Comparison of ENCODE assay signal across 39 cellular contexts in genomic region chr11:4541071-4541470, GRCh38. TPM values are rescaled to one million over a fixed set of nuclear protein-coding genes. Genes with fewer than 3 reads are reported as not detected.
"Had no signal": no experiment of that assay in that cellular context is flagged by ENCODE, and none has a peak within 500 bp of the region (broad histone marks: within the 10 kb centered on the region; RNA-seq: fewer than 3 reads in every experiment).

No MANE protein-coding gene starts in this region.

- H3K36me3 ChIP-seq: adrenal gland, ascending aorta, brain microvascular endothelial cell, breast epithelium, cardiac muscle cell had no signal

- DNase-seq: activated effector memory CD4-positive, alpha-beta T cell treated with anti-CD3 and anti-CD28 coated beads, Interleukin-2, amount 50 U/mL, for 16 hours; activated effector memory CD4-positive, alpha-beta T cell treated with Interleukin-2 at 50 U/mL for 16 hours; activated gamma-delta T cell; activated gamma-delta T cell treated with Interleukin-2 at 50 U/mL for 16 hours; activated naive CD4-positive, alpha-beta T cell; activated naive CD4-positive, alpha-beta T cell treated with anti-CD3 and anti-CD28 coated beads for 36 hours; activated naive CD4-positive, alpha-beta T cell treated with anti-CD3 and anti-CD28 coated beads, Interleukin-2, amount 10 ng/mL, durations not matched to agents 7 days and 5 days; activated naive CD4-positive, alpha-beta T cell treated with anti-CD3 and anti-CD28 coated beads, Interleukin-2, amount 50 U/mL, for 16 hours; activated naive CD4-positive, alpha-beta T cell treated with Interleukin-2 at 50 U/mL for 16 hours; activated naive CD8-positive, alpha-beta T cell treated with anti-CD3 and anti-CD28 coated beads for 36 hours; activated naive CD8-positive, alpha-beta T cell treated with anti-CD3 and anti-CD28 coated beads, Interleukin-2, amount 10 ng/mL, durations not matched to agents 7 days and 5 days; activated naive CD8-positive, alpha-beta T cell treated with anti-CD3 and anti-CD28 coated beads, Interleukin-2, amount 50 U/mL, for 24 hours; activated T-cell treated with anti-CD3 and anti-CD28 coated beads for 4 hours; activated T-cell treated with anti-CD3 and anti-CD28 coated beads, Interleukin-2, amount 50 U/mL, for 1 hour; activated T-cell treated with anti-CD3 and anti-CD28 coated beads, Interleukin-2, amount 50 U/mL, for 24 hours; activated T-cell treated with anti-CD3 and anti-CD28 coated beads, Interleukin-2, amount 50 U/mL, for 4 hours; activated T-cell treated with anti-CD3 and anti-CD28 coated beads, Interleukin-2, amount 50 U/mL, for 48 hours; activated T-cell treated with anti-CD3 and anti-CD28 coated beads, Interleukin-2, amount 50 U/mL, for 72 hours; adrenal gland; amniotic stem cell; amygdala; anterior cingulate cortex; aorta; body of pancreas; brain microvascular endothelial cell; caudate nucleus; central memory CD4-positive, alpha-beta T cell; cerebellar nuclear complex had no signal

- H3K9me3 ChIP-seq: adrenal gland, ascending aorta, body of pancreas, breast epithelium had no signal

- H3K27ac ChIP-seq: adrenal gland, ascending aorta, body of pancreas, brain microvascular endothelial cell, breast epithelium, cardiac muscle cell had no signal

- H3K4me3 ChIP-seq: adrenal gland, ascending aorta, body of pancreas, breast epithelium, cardiac muscle cell had no signal

- H3K4me1 ChIP-seq: adrenal gland, ascending aorta, body of pancreas, breast epithelium had no signal

- H3K27me3 ChIP-seq: adrenal gland, ascending aorta, body of pancreas, brain microvascular endothelial cell, breast epithelium had no signal

RNA-seq across cellular contexts. Expression of gene OR52M1, which starts 3.9 kb away (rescaled TPM):
- total RNA-seq: activated naive CD4-positive, alpha-beta T cell treated with anti-CD3 and anti-CD28 coated beads for 36 hours; activated naive CD4-positive, alpha-beta T cell treated with anti-CD3 and anti-CD28 coated beads, Interleukin-2, amount 50 U/mL, for 72 hours; activated naive CD8-positive, alpha-beta T cell treated with anti-CD3 and anti-CD28 coated beads for 36 hours; activated naive CD8-positive, alpha-beta T cell treated with anti-CD3 and anti-CD28 coated beads, Interleukin-2, amount 10 ng/mL, durations not matched to agents 7 days and 5 days; activated T-cell treated with anti-CD3 and anti-CD28 coated beads, Interleukin-2, amount 50 U/mL, for 4 hours; activated T-cell treated with anti-CD3 and anti-CD28 coated beads, Interleukin-2, amount 50 U/mL, for 72 hours; activated T-helper 1 cell treated with anti-CD3 and anti-CD28 coated beads, Interleukin-12 subunit alpha, Interleukin-12 subunit beta, Interleukin-2, Interleukin-4 antibody, amounts not matched to agents 30 ng/mL and 10 ng/mL and 1 ng/mL, durations not matched to agents 14 hours and 24 hours and 36 hours; activated T-helper 17 cell treated with anti-CD3 and anti-CD28 coated beads, Interleukin-2, amount 50 U/mL, for 72 hours; activated T-helper 2 cell treated with anti-CD3 and anti-CD28 coated beads, Interferon-gamma antibody, Interleukin-2, Interleukin-4, amounts not matched to agents 10 μg/mL and 5 μg/mL and 100 μg/mL, durations not matched to agents 14 hours and 24 hours and 36 hours; adrenal gland; aorta; ascending aorta; astrocyte; body of pancreas; breast epithelium; bronchial epithelial cell; cardiac muscle cell; cardiac septum had no signal
- polyA plus RNA-seq: adipose tissue, adrenal gland, aorta, cardiac muscle cell had no signal

RNA-seq across cellular contexts. Expression of gene OR52I2, which starts 40.5 kb away (rescaled TPM):
- total RNA-seq: activated naive CD4-positive, alpha-beta T cell treated with anti-CD3 and anti-CD28 coated beads for 36 hours; activated naive CD4-positive, alpha-beta T cell treated with anti-CD3 and anti-CD28 coated beads, Interleukin-2, amount 50 U/mL, for 72 hours; activated naive CD8-positive, alpha-beta T cell treated with anti-CD3 and anti-CD28 coated beads for 36 hours; activated naive CD8-positive, alpha-beta T cell treated with anti-CD3 and anti-CD28 coated beads, Interleukin-2, amount 10 ng/mL, durations not matched to agents 7 days and 5 days; activated T-cell treated with anti-CD3 and anti-CD28 coated beads, Interleukin-2, amount 50 U/mL, for 4 hours; activated T-cell treated with anti-CD3 and anti-CD28 coated beads, Interleukin-2, amount 50 U/mL, for 72 hours; activated T-helper 1 cell treated with anti-CD3 and anti-CD28 coated beads, Interleukin-12 subunit alpha, Interleukin-12 subunit beta, Interleukin-2, Interleukin-4 antibody, amounts not matched to agents 30 ng/mL and 10 ng/mL and 1 ng/mL, durations not matched to agents 14 hours and 24 hours and 36 hours; activated T-helper 17 cell treated with anti-CD3 and anti-CD28 coated beads, Interleukin-2, amount 50 U/mL, for 72 hours; activated T-helper 2 cell treated with anti-CD3 and anti-CD28 coated beads, Interferon-gamma antibody, Interleukin-2, Interleukin-4, amounts not matched to agents 10 μg/mL and 5 μg/mL and 100 μg/mL, durations not matched to agents 14 hours and 24 hours and 36 hours; adrenal gland; aorta; ascending aorta; astrocyte; body of pancreas; breast epithelium; bronchial epithelial cell; cardiac muscle cell; cardiac septum had no signal
- polyA plus RNA-seq: adipose tissue, adrenal gland, aorta had no signal

RNA-seq across cellular contexts. Expression of gene OR52I1, which starts 52.8 kb away (rescaled TPM):
- total RNA-seq: activated naive CD4-positive, alpha-beta T cell treated with anti-CD3 and anti-CD28 coated beads for 36 hours; activated naive CD4-positive, alpha-beta T cell treated with anti-CD3 and anti-CD28 coated beads, Interleukin-2, amount 50 U/mL, for 72 hours; activated naive CD8-positive, alpha-beta T cell treated with anti-CD3 and anti-CD28 coated beads for 36 hours; activated naive CD8-positive, alpha-beta T cell treated with anti-CD3 and anti-CD28 coated beads, Interleukin-2, amount 10 ng/mL, durations not matched to agents 7 days and 5 days; activated T-cell treated with anti-CD3 and anti-CD28 coated beads, Interleukin-2, amount 50 U/mL, for 4 hours; activated T-cell treated with anti-CD3 and anti-CD28 coated beads, Interleukin-2, amount 50 U/mL, for 72 hours; activated T-helper 1 cell treated with anti-CD3 and anti-CD28 coated beads, Interleukin-12 subunit alpha, Interleukin-12 subunit beta, Interleukin-2, Interleukin-4 antibody, amounts not matched to agents 30 ng/mL and 10 ng/mL and 1 ng/mL, durations not matched to agents 14 hours and 24 hours and 36 hours; activated T-helper 2 cell treated with anti-CD3 and anti-CD28 coated beads, Interferon-gamma antibody, Interleukin-2, Interleukin-4, amounts not matched to agents 10 μg/mL and 5 μg/mL and 100 μg/mL, durations not matched to agents 14 hours and 24 hours and 36 hours; adrenal gland; aorta; ascending aorta; astrocyte; body of pancreas; breast epithelium; bronchial epithelial cell; cardiac muscle cell; cardiac septum had no signal
- polyA plus RNA-seq: adipose tissue, adrenal gland, aorta had no signal

RNA-seq across cellular contexts. Expression of gene OR52K1, which starts 58.6 kb away (rescaled TPM):
- total RNA-seq: activated naive CD4-positive, alpha-beta T cell treated with anti-CD3 and anti-CD28 coated beads for 36 hours; activated naive CD8-positive, alpha-beta T cell treated with anti-CD3 and anti-CD28 coated beads for 36 hours; activated naive CD8-positive, alpha-beta T cell treated with anti-CD3 and anti-CD28 coated beads, Interleukin-2, amount 10 ng/mL, durations not matched to agents 7 days and 5 days; activated T-cell treated with anti-CD3 and anti-CD28 coated beads, Interleukin-2, amount 50 U/mL, for 72 hours; activated T-helper 1 cell treated with anti-CD3 and anti-CD28 coated beads, Interleukin-12 subunit alpha, Interleukin-12 subunit beta, Interleukin-2, Interleukin-4 antibody, amounts not matched to agents 30 ng/mL and 10 ng/mL and 1 ng/mL, durations not matched to agents 14 hours and 24 hours and 36 hours; activated T-helper 2 cell treated with anti-CD3 and anti-CD28 coated beads, Interferon-gamma antibody, Interleukin-2, Interleukin-4, amounts not matched to agents 10 μg/mL and 5 μg/mL and 100 μg/mL, durations not matched to agents 14 hours and 24 hours and 36 hours; ascending aorta; body of pancreas; bronchial epithelial cell; cardiac muscle cell; cardiac septum had no signal
- polyA plus RNA-seq: adipose tissue, adrenal gland, aorta, cardiac muscle cell had no signal
